1 cellular context compared by ENCODE assay signal in genomic region chr3:124634210-124635168, GRCh38.
A peak's percentile ranks its signal among the peaks of the same experiment; 100 is the strongest.
TF ChIP-seq lines count a peak whose summit lies in the region.

No MANE protein-coding gene starts in this region.

TF ChIP-seq in HepG2, 621 proteins besides CTCF, POLR2A, EP300 and RAD21 (continued from another document and continues in another):
- TF ChIP-seq FOXO1 (CRISPR knock-in tag; IDR thresholded peaks at IDR 0.05), result no peak
- TF ChIP-seq TCF7L2 (IDR thresholded peaks at IDR 0.05; ENCODE audit: low read depth, low read length), result no peak
- 0 out of 2 replicates have a peak, but pooled peaks have one; percentile 41 for TF ChIP-seq TGIF2 (CRISPR knock-in tag; IDR thresholded peaks at IDR 0.05)
- no peak for TF ChIP-seq SIN3A (IDR thresholded peaks at IDR 0.05; ENCODE audit: borderline replicate concordance, low read depth, low read length)
- no peak for TF ChIP-seq ZNF547 (CRISPR knock-in tag; IDR thresholded peaks at IDR 0.05)
- TF ChIP-seq MXD4 (CRISPR knock-in tag; IDR thresholded peaks at IDR 0.05), result no peak; the same call in 1 of the 2 replicates
- TF ChIP-seq MZF1 (CRISPR knock-in tag; IDR thresholded peaks at IDR 0.05; ENCODE audit: borderline replicate concordance), result no peak
- TF ChIP-seq CCDC6 (CRISPR knock-in tag; IDR thresholded peaks at IDR 0.05), result peak; percentile 22
- no peak for TF ChIP-seq GABPA (IDR thresholded peaks at IDR 0.05; ENCODE audit: low read depth, low read length)
- TF ChIP-seq GABPA (CRISPR knock-in tag; IDR thresholded peaks at IDR 0.05; ENCODE audit: low read depth), result 0 out of 2 replicates have a peak, but pooled peaks have one; percentile 18
- TF ChIP-seq TIGD3 (CRISPR knock-in tag; IDR thresholded peaks at IDR 0.05; ENCODE audit: borderline replicate concordance), result no peak
- no peak for TF ChIP-seq ZNF816 (CRISPR knock-in tag; IDR thresholded peaks at IDR 0.05; ENCODE audit: borderline replicate concordance)
- TF ChIP-seq ARID2 (CRISPR knock-in tag; IDR thresholded peaks at IDR 0.05; ENCODE audit: borderline replicate concordance), result no peak
- TF ChIP-seq ZNF331 (CRISPR knock-in tag; IDR thresholded peaks at IDR 0.05), result no peak
- no peak for TF ChIP-seq PLSCR1 (CRISPR knock-in tag; IDR thresholded peaks at IDR 0.05; ENCODE audit: borderline replicate concordance)
- no peak for TF ChIP-seq HMG20A (CRISPR knock-in tag; IDR thresholded peaks at IDR 0.05; ENCODE audit: borderline replicate concordance)
- TF ChIP-seq JUN (CRISPR knock-in tag; IDR thresholded peaks at IDR 0.05), result peak; percentile 57; the same call in 1 of the 2 replicates
- TF ChIP-seq PRDM10 (CRISPR knock-in tag; IDR thresholded peaks at IDR 0.05; ENCODE audit: low read depth), result peak; percentile 86; the same call in 1 of the 2 replicates
- TF ChIP-seq ZNF275 (CRISPR knock-in tag; IDR thresholded peaks at IDR 0.05; ENCODE audit: borderline replicate concordance), result no peak
- no peak for TF ChIP-seq PCBP1 (IDR thresholded peaks at IDR 0.05; ENCODE audit: borderline replicate concordance, low read depth, low read length)
- peak; percentile 16; the same call in 1 of the 2 replicates for TF ChIP-seq ZNF687 (CRISPR knock-in tag; IDR thresholded peaks at IDR 0.05)
- TF ChIP-seq ZNF282 (IDR thresholded peaks at IDR 0.05; ENCODE audit: partially characterized antibody), result no peak
- TF ChIP-seq IRX3 (CRISPR knock-in tag; IDR thresholded peaks at IDR 0.05; ENCODE audit: borderline replicate concordance, low read depth), result no peak
- TF ChIP-seq ZNF777 (CRISPR knock-in tag; IDR thresholded peaks at IDR 0.05), result no peak
- 0 out of 2 replicates have a peak, but pooled peaks have one; percentile 23 for TF ChIP-seq MXD1 (CRISPR knock-in tag; IDR thresholded peaks at IDR 0.05)
- no peak for TF ChIP-seq TMF1 (CRISPR knock-in tag; IDR thresholded peaks at IDR 0.05; ENCODE audit: low read depth)
- peak; percentile 60; the same call in 1 of the 2 replicates for TF ChIP-seq RCOR2 (CRISPR knock-in tag; IDR thresholded peaks at IDR 0.05)
- no peak for TF ChIP-seq THAP8 (CRISPR knock-in tag; IDR thresholded peaks at IDR 0.05; ENCODE audit: borderline replicate concordance)
- TF ChIP-seq ZFP90 (CRISPR knock-in tag; IDR thresholded peaks at IDR 0.05; ENCODE audit: borderline replicate concordance), result peak; percentile 27; the same call in 1 of the 2 replicates
- no peak for TF ChIP-seq ZNF713 (CRISPR knock-in tag; IDR thresholded peaks at IDR 0.05)
- no peak for TF ChIP-seq ATF5 (CRISPR knock-in tag; IDR thresholded peaks at IDR 0.05; ENCODE audit: low read depth)
- TF ChIP-seq ADNP (CRISPR knock-in tag; IDR thresholded peaks at IDR 0.05), result no peak
- no peak for TF ChIP-seq ZNF570 (CRISPR knock-in tag; IDR thresholded peaks at IDR 0.05; ENCODE audit: borderline replicate concordance)
- peak; percentile 18 for TF ChIP-seq SKI (IDR thresholded peaks at IDR 0.05; ENCODE audit: partially characterized antibody)
- TF ChIP-seq HBP1 (CRISPR knock-in tag; IDR thresholded peaks at IDR 0.05; ENCODE audit: low read depth), result peak; percentile 42; the same call in 1 of the 2 replicates
- peak; percentile 53 for TF ChIP-seq SPEN (CRISPR knock-in tag; IDR thresholded peaks at IDR 0.05; ENCODE audit: low read depth)
- 0 out of 2 replicates have a peak, but pooled peaks have one; percentile 55 for TF ChIP-seq ZNF580 (CRISPR knock-in tag; IDR thresholded peaks at IDR 0.05; ENCODE audit: borderline replicate concordance, low read depth)
- no peak for TF ChIP-seq EEA1 (CRISPR knock-in tag; IDR thresholded peaks at IDR 0.05; ENCODE audit: borderline replicate concordance)
- no peak for TF ChIP-seq ZC3H4 (CRISPR knock-in tag; IDR thresholded peaks at IDR 0.05; ENCODE audit: borderline replicate concordance)
- no peak for TF ChIP-seq ZNF768 (CRISPR knock-in tag; IDR thresholded peaks at IDR 0.05)
- TF ChIP-seq ZBTB4 (CRISPR knock-in tag; IDR thresholded peaks at IDR 0.05; ENCODE audit: borderline replicate concordance), result no peak
